In the genomic region with DNA sequence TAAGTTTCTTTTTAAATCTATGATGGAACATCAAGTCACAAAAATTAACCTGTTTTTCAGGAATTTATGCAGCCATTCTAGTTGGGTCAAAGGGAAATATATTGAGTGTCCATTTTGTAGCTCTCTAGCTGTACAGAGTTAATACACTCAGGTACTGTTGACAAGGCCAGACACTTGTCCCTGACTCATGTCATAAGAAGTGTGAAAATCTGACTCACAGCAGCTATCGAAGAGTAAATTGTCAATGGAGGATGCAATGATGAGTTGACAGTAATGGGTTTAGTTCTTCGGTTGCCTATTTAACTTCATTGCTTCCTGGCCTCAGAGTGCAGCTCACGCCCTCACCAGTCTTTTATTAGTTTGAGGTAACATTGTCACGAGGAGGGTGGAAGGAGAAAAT, we compare ENCODE assay signal across 17 cellular contexts.
A peak's percentile ranks its signal among the peaks of the same experiment; 100 is the strongest.
DNase-seq lines count a peak whose midpoint lies in the region; ATAC-seq and TF ChIP-seq lines count a peak whose summit lies in the region.
"Had no signal": no experiment of that assay in that cellular context is flagged by ENCODE, and none has a peak within 500 bp of the region (broad histone marks: within the 10 kb centered on the region; RNA-seq: fewer than 3 reads in every experiment).

No MANE protein-coding gene starts in this region.

- peak; percentile 42 for ATAC-seq in mucosa of descending colon
- ATAC-seq in psoas muscle, result no peak
- no peak for ATAC-seq in GM21717 (IDR thresholded peaks at IDR 0.05; ENCODE audit: unreplicated experiment)
- ATAC-seq: GM23338 had no signal

- no peak overlapping the region for H3K9ac ChIP-seq in mammary epithelial cell (ENCODE audit: insufficient read depth, low read length)
- H3K9ac ChIP-seq: BLaER1 had no signal

- in situ Hi-C loops in mammary epithelial cell (cut with MboI; ENCODE audit: low sequenced_read_pairs in 2 of 2), result no loop called here

- DNase-seq in mammary epithelial cell (peak; percentile 2), MCF 10A (ENCODE audit: unreplicated experiment) (no peak), epithelial cell of esophagus (ENCODE audit: low read depth) (peak; percentile 68), mucosa of descending colon (no peak), psoas muscle (no peak), osteoblast (ENCODE audit: insufficient read length, low spot score, missing footprints) (no peak)
- DNase-seq: CD4-positive, alpha-beta memory T cell; DMS153; DND-41; EL; HCEC 1CT had no signal

- no peak overlapping the region for H3K27ac ChIP-seq in mammary epithelial cell (ENCODE audit: insufficient read depth, low read depth, low read length)
- H3K27ac ChIP-seq in psoas muscle, result no peak overlapping the region
- no peak overlapping the region for H3K27ac ChIP-seq in osteoblast (ENCODE audit: low read depth, low read length)
- H3K27ac ChIP-seq: 22Rv1, BLaER1, HL-60 had no signal

- no peaks in the 10 kb centered on the region for H3K36me3 ChIP-seq in mammary epithelial cell (ENCODE audit: insufficient read depth, low read length)
- H3K36me3 ChIP-seq in mucosa of descending colon (ENCODE audit: low read depth), result no peaks in the 10 kb centered on the region
- no peaks in the 10 kb centered on the region for H3K36me3 ChIP-seq in psoas muscle (ENCODE audit: insufficient read depth in 1 of 2, low read depth in 1 of 2)
- no peaks in the 10 kb centered on the region for H3K36me3 ChIP-seq in osteoblast (ENCODE audit: insufficient read depth, low read length)
- H3K36me3 ChIP-seq: BLaER1 had no signal

- H3K9me3 ChIP-seq in mammary epithelial cell (replicated peaks; ENCODE audit: insufficient read depth, low read length), result no peaks in the 10 kb centered on the region
- H3K9me3 ChIP-seq in mucosa of descending colon, result no peaks in the 10 kb centered on the region
- H3K9me3 ChIP-seq in psoas muscle, result no peaks in the 10 kb centered on the region
- H3K9me3 ChIP-seq in osteoblast (ENCODE audit: low read depth, low read length), result no peaks in the 10 kb centered on the region

- intact Hi-C loops in mammary epithelial cell (cut with micrococcal nuclease) (no loop called here), MCF 10A (cut with micrococcal nuclease) (no loop called here), mucosa of descending colon (cut with DNase I, micrococcal nuclease) (no loop called here), psoas muscle (cut with DNase I) (no loop called here)

- H3K4me1 Mint-ChIP-seq in MCF 10A (ENCODE audit: insufficient read depth, unreplicated experiment), result peaks cover 5% of the 10 kb centered on the region
- H3K4me1 Mint-ChIP-seq: CD14-positive monocyte; CD4-positive, alpha-beta memory T cell; GM23338 had no signal

- H3K27me3 ChIP-seq in mammary epithelial cell (ENCODE audit: insufficient read depth, low read length) (no peaks in the 10 kb centered on the region), psoas muscle (ENCODE audit: insufficient read depth in 3 of 3, low read length in 2 of 3) (no peaks in the 10 kb centered on the region), osteoblast (ENCODE audit: insufficient read depth, low read length) (no peaks in the 10 kb centered on the region)
- H3K27me3 ChIP-seq: BLaER1 had no signal

- POLR2A ChIA-PET in MCF 10A (lab: Yijun Ruan, JAX), result no interaction called here

- no peaks in the 10 kb centered on the region for H3K79me2 ChIP-seq in mammary epithelial cell (ENCODE audit: insufficient read depth, low read length)
- H3K79me2 ChIP-seq in osteoblast (ENCODE audit: insufficient read depth, low read length), result no peaks in the 10 kb centered on the region

- H3K27me3 Mint-ChIP-seq in MCF 10A (ENCODE audit: insufficient read depth, unreplicated experiment), result no peaks in the 10 kb centered on the region

- H3K4me3 Mint-ChIP-seq in MCF 10A (ENCODE audit: unreplicated experiment), result no peak overlapping the region
- H3K4me3 Mint-ChIP-seq: CD14-positive monocyte; CD4-positive, alpha-beta memory T cell; GM23338 had no signal

- H2AFZ ChIP-seq in mammary epithelial cell (ENCODE audit: low read depth, low read length) (no peak overlapping the region), osteoblast (ENCODE audit: low read length) (no peak overlapping the region)
- H2AFZ ChIP-seq: GM23338 had no signal

- dilution Hi-C loops in mammary epithelial cell (cut with HindIII; ENCODE audit: low sequenced_read_pairs), result no loop called here

- H4K20me1 ChIP-seq in mammary epithelial cell (ENCODE audit: insufficient read depth, low read length), result no peaks in the 10 kb centered on the region
- no peaks in the 10 kb centered on the region for H4K20me1 ChIP-seq in osteoblast (ENCODE audit: insufficient read depth, low read length)
- H4K20me1 ChIP-seq: BLaER1 had no signal

- H3K4me3 ChIP-seq in mammary epithelial cell (replicated peaks in 1 of 3; ENCODE audit: insufficient read depth in 1 of 3, low read depth in 2 of 3, low read length in 3 of 3) (no peak overlapping the region), epithelial cell of esophagus (ENCODE audit: low read length) (no peak overlapping the region), mucosa of descending colon (no peak overlapping the region), psoas muscle (no peak overlapping the region), osteoblast (ENCODE audit: insufficient read depth, low read length) (no peak overlapping the region)
- H3K4me3 ChIP-seq: BLaER1, GM23338 had no signal

- BruUV-seq in mammary epithelial cell (replicated peaks; lab: Mats Ljungman, UMichigan) (no TSS peak), MCF 10A (replicated peaks; lab: Mats Ljungman, UMichigan) (no TSS peak)

- no peaks in the 10 kb centered on the region for H3K9me3 Mint-ChIP-seq in MCF 10A (ENCODE audit: unreplicated experiment)

- no peak overlapping the region for H3K4me2 ChIP-seq in mammary epithelial cell (ENCODE audit: insufficient read depth, low read depth, low read length)
- H3K4me2 ChIP-seq in osteoblast (ENCODE audit: insufficient read depth, low read length), result no peak overlapping the region
- H3K4me2 ChIP-seq: BLaER1, GM23338 had no signal

- no peak for TF ChIP-seq CTCF in mammary epithelial cell (conservative IDR thresholded peaks at IDR 0.05 in 1 of 2, IDR thresholded peaks at IDR 0.05 in 1 of 2; ENCODE audit: extremely low read depth in 1 of 2, insufficient read depth in 1 of 2, low read depth in 1 of 2, low read length in 2 of 2)
- no peak for TF ChIP-seq CTCF in MCF 10A (IDR thresholded peaks at IDR 0.05; ENCODE audit: unreplicated experiment)
- no peak for TF ChIP-seq CTCF in epithelial cell of esophagus (IDR thresholded peaks at IDR 0.05; ENCODE audit: insufficient read depth, low read depth, low read length, missing control alignments)
- TF ChIP-seq CTCF in mucosa of descending colon (IDR thresholded peaks at IDR 0.05), result no peak
- no peak for TF ChIP-seq CTCF in psoas muscle (IDR thresholded peaks at IDR 0.05)
- no peak for TF ChIP-seq CTCF in osteoblast (IDR thresholded peaks at IDR 0.05; ENCODE audit: extremely low read depth, low read depth, low read length)

- no peaks in the 10 kb centered on the region for H3K36me3 Mint-ChIP-seq in MCF 10A (ENCODE audit: insufficient read depth, unreplicated experiment)
- H3K36me3 Mint-ChIP-seq: CD14-positive monocyte; CD4-positive, alpha-beta memory T cell had no signal

- no peaks in the 10 kb centered on the region for H3K4me1 ChIP-seq in mammary epithelial cell (ENCODE audit: insufficient read depth, low read length)
- H3K4me1 ChIP-seq in mucosa of descending colon (ENCODE audit: low read depth), result no peaks in the 10 kb centered on the region
- H3K4me1 ChIP-seq in psoas muscle, result no peaks in the 10 kb centered on the region
- H3K4me1 ChIP-seq in osteoblast (ENCODE audit: insufficient read depth, low read length), result no peaks in the 10 kb centered on the region
- H3K4me1 ChIP-seq: BLaER1 had no signal

- CTCF ChIA-PET in mammary epithelial cell (lab: Charles Lee; ENCODE audit: low non-redundant PET), result no interaction called here
- CTCF ChIA-PET in MCF 10A (lab: Yijun Ruan, JAX), result interaction anchor here (0.6 kb wide), 1 partner anchor 76 kb away, joined by 3 read pairs; no protein-coding TSS in a partner anchor

- no peak overlapping the region for H3K27ac Mint-ChIP-seq in MCF 10A (ENCODE audit: low read depth, unreplicated experiment)
- H3K27ac Mint-ChIP-seq: CD4-positive, alpha-beta memory T cell; GM23338 had no signal

- 38% methylated on average over 4 of the region's 4 CpGs for WGBS in mammary epithelial cell (ENCODE audit: low coverage, missing lambda C conversion rate)
- whole genome bisulfite sequencing in psoas muscle, 3 donors, result 50 to 63% (median 54%) methylated on average over 4 of the region's 4 CpGs

Comparison
In these comparisons a context has a peak if more than half of its experiments do, and no peak if none do; other contexts are left out.
1. DNase-seq: peak in mammary epithelial cell (single experiment) and epithelial cell of esophagus (single experiment); none in MCF 10A (single experiment), mucosa of descending colon (0 of 3), psoas muscle (0 of 2) and osteoblast (single experiment).